Comparison of ENCODE assay signal across 25 cellular contexts in the genomic region with DNA sequence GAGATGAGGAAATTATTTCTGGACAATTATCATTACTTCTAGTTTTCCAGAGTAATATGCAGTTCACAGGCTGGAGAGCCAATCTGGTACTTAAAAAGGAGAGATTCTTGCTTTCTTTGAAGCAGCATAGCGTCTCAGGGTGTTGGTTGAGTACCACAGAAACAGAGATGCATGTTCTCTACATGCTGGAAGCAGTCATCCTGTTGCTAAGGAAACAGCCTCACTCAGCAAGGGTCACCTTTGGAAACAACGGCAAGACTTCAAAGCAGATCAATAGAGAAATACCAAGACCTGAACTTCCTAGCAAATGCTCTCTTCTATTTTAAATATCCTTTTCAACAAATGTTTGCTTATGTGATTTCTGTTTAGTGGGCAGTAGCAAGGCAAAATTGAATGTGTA.
DNase-seq lines count a peak whose midpoint lies in the region; ATAC-seq, FAIRE-seq and TF ChIP-seq lines count a peak whose summit lies in the region.
"Had no signal": no experiment of that assay in that cellular context is flagged by ENCODE, and none has a peak within 500 bp of the region (broad histone marks: within the 10 kb centered on the region; RNA-seq: fewer than 3 reads in every experiment).

No MANE protein-coding gene starts in this region.

- H3K27me3 Mint-ChIP-seq in activated CD8-positive, alpha-beta memory T cell treated with anti-CD3 and anti-CD28 coated beads, Interleukin-2, amount 10 ng/mL, durations not matched to agents 7 days and 5 days = no peaks in the 10 kb centered on the region
- H3K27me3 Mint-ChIP-seq: CD4-positive, alpha-beta memory T cell; T-cell had no signal

- no peaks in the 10 kb centered on the region for H3K4me1 Mint-ChIP-seq in activated CD8-positive, alpha-beta memory T cell treated with anti-CD3 and anti-CD28 coated beads, Interleukin-2, amount 10 ng/mL, durations not matched to agents 7 days and 5 days
- H3K4me1 Mint-ChIP-seq: CD4-positive, alpha-beta memory T cell; T-cell had no signal

- in situ Hi-C loops in GM13977 (cut with MboI; ENCODE audit: low pct_unique_long_range_greater_than_20kb, low sequenced_read_pairs, unreplicated experiment) = no loop called here

- peak overlapping the region; percentile 51 for H3K27ac ChIP-seq in angular gyrus (ENCODE audit: low read depth, low read length)
- no peak overlapping the region for H3K27ac ChIP-seq in keratinocyte (ENCODE audit: control insufficient read depth, insufficient read depth, low read length)
- H3K27ac ChIP-seq: A549, BLaER1, RWPE1 had no signal

- no peaks in the 10 kb centered on the region for H3K27me3 ChIP-seq in keratinocyte (ENCODE audit: control insufficient read depth, extremely low read depth, insufficient read depth, low read length)
- H3K27me3 ChIP-seq: BLaER1 had no signal

- H3K4me3 ChIP-seq in keratinocyte (ENCODE audit: control insufficient read depth in 2 of 3, extremely low read depth in 1 of 3, insufficient read depth in 2 of 3, low read depth in 1 of 3, low read length in 3 of 3) = no peak overlapping the region
- H3K4me3 ChIP-seq: A549, BLaER1, MG63 had no signal

- no peak overlapping the region for H2AFZ ChIP-seq in keratinocyte (ENCODE audit: control insufficient read depth, low read length)

- H3K9me3 Mint-ChIP-seq in activated CD8-positive, alpha-beta memory T cell treated with anti-CD3 and anti-CD28 coated beads, Interleukin-2, amount 10 ng/mL, durations not matched to agents 7 days and 5 days (ENCODE audit: low read depth) = peaks cover 2% of the 10 kb centered on the region

- dilution Hi-C loops in keratinocyte (cut with MboI; ENCODE audit: extremely low pct_ligation_motif_present, low sequenced_read_pairs) = no loop called here

- no peak for ATAC-seq in activated CD8-positive, alpha-beta memory T cell treated with anti-CD3 and anti-CD28 coated beads, Interleukin-2, amount 10 ng/mL, durations not matched to agents 7 days and 5 days
- ATAC-seq in HG03520 (IDR thresholded peaks at IDR 0.05; ENCODE audit: unreplicated experiment) = no peak
- ATAC-seq: A549, PC-3, SK-N-SH treated with all-trans-retinoic acid at 6 μM for 48 hours, T-cell had no signal

- H3K36me3 ChIP-seq in keratinocyte (ENCODE audit: control insufficient read depth in 2 of 2, extremely low read depth in 1 of 2, insufficient read depth in 2 of 2, low read length in 2 of 2) = no peaks in the 10 kb centered on the region
- H3K36me3 ChIP-seq: BLaER1, MG63 had no signal

- H3K27ac Mint-ChIP-seq in activated CD8-positive, alpha-beta memory T cell treated with anti-CD3 and anti-CD28 coated beads, Interleukin-2, amount 10 ng/mL, durations not matched to agents 7 days and 5 days = no peak overlapping the region
- H3K27ac Mint-ChIP-seq: CD4-positive, alpha-beta memory T cell; T-cell had no signal

- DNase-seq in NCI-H345 (lab: John Stamatoyannopoulos, UW) (peak; percentile 16), NCI-H345 treated with DMSO at 0.1 percent for 48 hours (lab: John Stamatoyannopoulos, UW; ENCODE audit: unreplicated experiment) (no peak), keratinocyte (ENCODE audit: low read depth, low spot score) (no peak), GM13977 (ENCODE audit: low spot score) (no peak)
- no peak for DNase-seq in activated CD8-positive, alpha-beta memory T cell treated with anti-CD3 and anti-CD28 coated beads, Interleukin-2, amount 10 ng/mL, durations not matched to agents 7 days and 5 days
- DNase-seq: DMS79 treated with DMSO at 0.1 percent for 48 hours, H7, IMR-90, MG63, NCI-H1048, NCI-H187, NCI-H2107, NCI-H446 treated with DMSO at 0.1 percent for 48 hours, NCI-H774, PC-3, SIG-M5, T-cell had no signal

- peaks cover 17% of the 10 kb centered on the region for H3K4me1 ChIP-seq in keratinocyte (ENCODE audit: control insufficient read depth, extremely low read depth, insufficient read depth, low read length)

- H3K4me2 ChIP-seq in keratinocyte (ENCODE audit: control insufficient read depth, extremely low read depth, insufficient read depth, low read depth, low read length) = no peak overlapping the region
- H3K4me2 ChIP-seq: A549, BLaER1 had no signal

- no peaks in the 10 kb centered on the region for H3K9me3 ChIP-seq in keratinocyte (ENCODE audit: control insufficient read depth, low read depth, low read length)
- H3K9me3 ChIP-seq: A549, BLaER1, MG63 had no signal

- no peaks in the 10 kb centered on the region for H3K79me2 ChIP-seq in keratinocyte (ENCODE audit: control insufficient read depth, insufficient read depth, low read length)

- H3K9me1 ChIP-seq in keratinocyte (ENCODE audit: control insufficient read depth, extremely low read depth, insufficient read depth, low read length) = no peaks in the 10 kb centered on the region

- H3K4me3 Mint-ChIP-seq in activated CD8-positive, alpha-beta memory T cell treated with anti-CD3 and anti-CD28 coated beads, Interleukin-2, amount 10 ng/mL, durations not matched to agents 7 days and 5 days = no peak overlapping the region
- H3K4me3 Mint-ChIP-seq: CD4-positive, alpha-beta memory T cell; T-cell had no signal

- no peaks in the 10 kb centered on the region for H4K20me1 ChIP-seq in keratinocyte (ENCODE audit: control insufficient read depth, extremely low read depth, insufficient read depth, low read length)
- H4K20me1 ChIP-seq: BLaER1 had no signal

- H3K9ac ChIP-seq in keratinocyte (ENCODE audit: control insufficient read depth, extremely low read depth, insufficient read depth, low read length) = no peak overlapping the region
- H3K9ac ChIP-seq: BLaER1 had no signal

- CTCF ChIA-PET in activated CD8-positive, alpha-beta memory T cell treated with anti-CD3 and anti-CD28 coated beads, Interleukin-2, amount 10 ng/mL, durations not matched to agents 7 days and 5 days (lab: Charles Lee) = no interaction called here

- TF ChIP-seq CTCF in keratinocyte (optimal IDR thresholded peaks at IDR 0.05 in 1 of 3, IDR thresholded peaks at IDR 0.05 in 1 of 3, conservative IDR thresholded peaks at IDR 0.05 in 1 of 3; ENCODE audit: extremely low read depth in 1 of 3, insufficient read depth in 2 of 3, low read length in 3 of 3) = no peak
- no peak for TF ChIP-seq CTCF in GM13977 (IDR thresholded peaks at IDR 0.05; ENCODE audit: extremely low read depth, insufficient read depth, missing control alignments)

- no peaks in the 10 kb centered on the region for H3K36me3 Mint-ChIP-seq in activated CD8-positive, alpha-beta memory T cell treated with anti-CD3 and anti-CD28 coated beads, Interleukin-2, amount 10 ng/mL, durations not matched to agents 7 days and 5 days
- H3K36me3 Mint-ChIP-seq: CD4-positive, alpha-beta memory T cell; T-cell had no signal

- peak; percentile 36 for FAIRE-seq in keratinocyte (lab: Jason Lieb, UNC)
- FAIRE-seq: A549, D721Med had no signal
